8 cellular contexts compared by ENCODE assay signal in the genomic region with DNA sequence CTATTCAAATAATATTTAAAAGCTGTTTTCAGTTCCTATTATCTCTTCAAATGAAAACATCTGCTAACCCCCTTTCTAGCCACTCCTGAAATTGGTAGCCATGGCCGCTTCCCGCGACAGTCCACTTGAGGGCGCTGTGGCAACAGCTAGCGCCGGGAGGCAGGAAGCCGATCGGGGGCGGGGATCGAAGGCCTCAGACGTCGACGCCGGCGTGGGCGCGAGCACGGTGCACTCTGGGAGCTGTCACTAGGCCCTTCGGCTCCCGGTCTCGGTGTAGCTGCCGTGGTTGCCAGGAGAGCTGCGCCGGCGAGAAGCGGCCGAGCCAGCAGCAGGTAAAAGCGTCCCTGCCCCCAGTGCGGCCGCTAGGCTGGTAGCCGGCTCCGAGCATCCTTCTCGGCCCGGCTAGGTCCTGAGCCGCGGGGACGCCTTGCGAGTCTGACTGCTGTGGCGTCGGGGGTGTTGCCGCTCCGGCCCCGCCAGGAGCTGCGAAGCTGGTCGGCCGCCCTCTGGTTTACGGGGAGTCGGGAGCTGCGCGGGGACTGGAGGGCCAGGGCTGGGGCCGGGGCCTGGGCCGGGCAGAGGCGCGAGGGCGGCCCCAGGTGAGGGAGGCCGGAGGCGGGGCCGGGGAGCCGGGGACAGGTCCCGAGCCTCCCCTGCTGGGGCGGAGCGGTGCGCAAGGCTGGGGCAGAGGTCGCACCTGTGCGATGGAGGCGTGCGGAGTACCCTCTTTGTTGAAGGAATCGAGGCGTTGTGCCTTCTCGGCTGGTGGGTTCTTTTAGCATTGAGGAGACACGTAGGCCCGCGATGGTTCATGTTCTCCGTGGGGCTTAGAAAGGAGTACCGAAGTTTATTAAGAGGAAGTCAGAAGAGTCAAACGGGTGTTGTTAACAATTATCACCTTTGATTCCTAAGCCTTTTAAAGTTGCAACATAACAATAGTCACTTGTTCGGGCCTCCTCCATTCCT. TPM values are rescaled to one million over a fixed set of nuclear protein-coding genes. Genes with fewer than 3 reads are reported as not detected.
DNase-seq lines count a peak whose midpoint lies in the region; ATAC-seq and TF ChIP-seq lines count a peak whose summit lies in the region.

Gene DOP1A, plus strand, starts transcription at position 224 of the 966 bp plus-strand sequence. CDS start 29,307 bp downstream, outside the sequence.

- H3K9me3 ChIP-seq in fibroblast of lung (ENCODE audit: control insufficient read depth, insufficient read depth, low read depth, low read length): no peaks in the 10 kb centered on the region

- peaks cover 2% of the 10 kb centered on the region for H3K36me3 Mint-ChIP-seq in activated T-helper 2 cell treated with anti-CD3 and anti-CD28 coated beads, Interferon-gamma antibody, Interleukin-2, Interleukin-4, amounts not matched to agents 10 μg/mL and 5 μg/mL and 100 μg/mL, durations not matched to agents 14 hours and 24 hours and 36 hours (ENCODE audit: low read depth)
- H3K36me3 Mint-ChIP-seq in naive thymus-derived CD8-positive, alpha-beta T cell: peaks cover 0 to 9% (median 0%) of the 10 kb centered on the region in 3 donors

- CTCF ChIA-PET in RWPE1 (lab: Yijun Ruan, JAX): interaction anchor here (0.5 to 5.2 kb wide), 13 partner anchors 64 to 1596 kb away, joined by 3 to 32 read pairs (median 3); partner anchors contain the start of genes PGM3, PRSS35 and RWDD2A

- no peaks in the 10 kb centered on the region for H3K4me1 ChIP-seq in fibroblast of lung (ENCODE audit: control insufficient read depth, extremely low read depth, insufficient read depth, low read length)

- no peaks in the 10 kb centered on the region for H4K20me1 ChIP-seq in fibroblast of lung (ENCODE audit: control insufficient read depth, extremely low read depth, insufficient read depth, low read length)

- no peaks in the 10 kb centered on the region for H3K9me3 Mint-ChIP-seq in activated T-helper 2 cell treated with anti-CD3 and anti-CD28 coated beads, Interferon-gamma antibody, Interleukin-2, Interleukin-4, amounts not matched to agents 10 μg/mL and 5 μg/mL and 100 μg/mL, durations not matched to agents 14 hours and 24 hours and 36 hours
- H3K9me3 Mint-ChIP-seq in naive thymus-derived CD8-positive, alpha-beta T cell: no peaks in the 10 kb centered on the region

- TF ChIP-seq CTCF in LNCaP clone FGC (IDR thresholded peaks at IDR 0.05; ENCODE audit: control insufficient read depth, extremely low read depth, insufficient read depth) (peak; percentile 97), RWPE1 (conservative IDR thresholded peaks at IDR 0.05; ENCODE audit: low read depth) (peak; percentile 93), fibroblast of lung (conservative IDR thresholded peaks at IDR 0.05 in 1 of 2, IDR thresholded peaks at IDR 0.05 in 1 of 2; ENCODE audit: low read depth in 1 of 2, low read length in 2 of 2) (peak; percentile 95 to 97)

- POLR2A ChIA-PET in RWPE1 (lab: Yijun Ruan, JAX; ENCODE audit: low non-redundant PET): interaction anchor here (0.6 kb wide), 1 partner anchor 124 kb away, joined by 4 read pairs; no protein-coding TSS in a partner anchor
- POLR2A ChIA-PET in naive thymus-derived CD8-positive, alpha-beta T cell (lab: Charles Lee): interaction anchor here (1.7 to 2.1 kb wide), 3 partner anchors 126 to 1160 kb away, joined by 6 to 7 read pairs (median 7); partner anchors contain the start of genes CEP162, PGM3 and RWDD2A

- peaks cover 31% of the 10 kb centered on the region for H3K4me1 Mint-ChIP-seq in activated T-helper 2 cell treated with anti-CD3 and anti-CD28 coated beads, Interferon-gamma antibody, Interleukin-2, Interleukin-4, amounts not matched to agents 10 μg/mL and 5 μg/mL and 100 μg/mL, durations not matched to agents 14 hours and 24 hours and 36 hours (ENCODE audit: low read depth)
- H3K4me1 Mint-ChIP-seq in naive thymus-derived CD8-positive, alpha-beta T cell: peaks cover 17 to 63% (median 46%) of the 10 kb centered on the region in 4 donors

- intact Hi-C loops in activated T-helper 2 cell treated with anti-CD3 and anti-CD28 coated beads, Interferon-gamma antibody, Interleukin-2, Interleukin-4, amounts not matched to agents 10 μg/mL and 5 μg/mL and 100 μg/mL, durations not matched to agents 14 hours and 24 hours and 36 hours (cut with micrococcal nuclease): loop anchor here (1.0 to 10.0 kb wide), 7 partner anchors 126 to 1313 kb away; partner anchors contain the start of genes IBTK, PGM3, RWDD2A and TENT5A

- peaks cover 8% of the 10 kb centered on the region for H3K79me2 ChIP-seq in fibroblast of lung (ENCODE audit: control insufficient read depth, insufficient read depth, low read length)

- peak within 1 kb of the TSS; percentile 89 for H2AFZ ChIP-seq in fibroblast of lung (ENCODE audit: low read length)

- peak; percentile 86 to 89 for ATAC-seq in naive thymus-derived CD8-positive, alpha-beta T cell

- H3K27me3 ChIP-seq in fibroblast of lung (ENCODE audit: control insufficient read depth, insufficient read depth, low read length): no peaks in the 10 kb centered on the region

- no peaks in the 10 kb centered on the region for H3K36me3 ChIP-seq in fibroblast of lung (ENCODE audit: control insufficient read depth, insufficient read depth, low read length)

- H3K27ac Mint-ChIP-seq in activated T-helper 2 cell treated with anti-CD3 and anti-CD28 coated beads, Interferon-gamma antibody, Interleukin-2, Interleukin-4, amounts not matched to agents 10 μg/mL and 5 μg/mL and 100 μg/mL, durations not matched to agents 14 hours and 24 hours and 36 hours: peak within 1 kb of the TSS; percentile 65
- peak within 1 kb of the TSS; percentile 80 to 98 (median 96) for H3K27ac Mint-ChIP-seq in naive thymus-derived CD8-positive, alpha-beta T cell

- H3K4me2 ChIP-seq in fibroblast of lung (ENCODE audit: extremely low read depth, insufficient read depth, low read length): peak within 1 kb of the TSS; percentile 64

- peak within 1 kb of the TSS; percentile 86 for H3K4me3 Mint-ChIP-seq in activated T-helper 2 cell treated with anti-CD3 and anti-CD28 coated beads, Interferon-gamma antibody, Interleukin-2, Interleukin-4, amounts not matched to agents 10 μg/mL and 5 μg/mL and 100 μg/mL, durations not matched to agents 14 hours and 24 hours and 36 hours (ENCODE audit: low read depth)
- peak within 1 kb of the TSS; percentile 89 to 95 (median 93) for H3K4me3 Mint-ChIP-seq in naive thymus-derived CD8-positive, alpha-beta T cell

- H3K27me3 Mint-ChIP-seq in activated T-helper 2 cell treated with anti-CD3 and anti-CD28 coated beads, Interferon-gamma antibody, Interleukin-2, Interleukin-4, amounts not matched to agents 10 μg/mL and 5 μg/mL and 100 μg/mL, durations not matched to agents 14 hours and 24 hours and 36 hours (ENCODE audit: low read depth): no peaks in the 10 kb centered on the region
- no peaks in the 10 kb centered on the region for H3K27me3 Mint-ChIP-seq in naive thymus-derived CD8-positive, alpha-beta T cell

- H3K9ac ChIP-seq in fibroblast of lung (ENCODE audit: insufficient read depth, low read length): peak within 1 kb of the TSS; percentile 78

- peak within 1 kb of the TSS; percentile 88 for H3K27ac ChIP-seq in RWPE1
- H3K27ac ChIP-seq in fibroblast of lung (ENCODE audit: insufficient read depth, low read length): peak within 1 kb of the TSS; percentile 62

- DNase-seq in ELR (ENCODE audit: low read depth): peak; percentile 95
- peak; percentile 83 for DNase-seq in H4 (ENCODE audit: low spot score)
- DNase-seq in LNCaP clone FGC (ENCODE audit: low read depth): peak; percentile 75
- peak; percentile 85 for DNase-seq in RWPE1 (ENCODE audit: low spot score)
- DNase-seq in activated T-helper 2 cell treated with anti-CD3 and anti-CD28 coated beads, Interferon-gamma antibody, Interleukin-2, Interleukin-4, amounts not matched to agents 10 μg/mL and 5 μg/mL and 100 μg/mL, durations not matched to agents 14 hours and 24 hours and 36 hours (ENCODE audit: low spot score): peak; percentile 92
- peak; percentile 90 to 92 for DNase-seq in fibroblast of lung (ENCODE audit: low read depth in 2 of 2)
- peak; percentile 91 to 97 (median 95) for DNase-seq in naive thymus-derived CD8-positive, alpha-beta T cell
- DNase-seq in stimulated activated naive CD4-positive, alpha-beta T cell (lab: John Stamatoyannopoulos, UW): peak; percentile 89 to 94 (median 92)

- H3K4me3 ChIP-seq in LNCaP clone FGC (ENCODE audit: low read depth, low read length): peak within 1 kb of the TSS; percentile 77
- peak within 1 kb of the TSS; percentile 69 to 88 (median 85) for H3K4me3 ChIP-seq in fibroblast of lung (replicated peaks in 1 of 4; ENCODE audit: control extremely low read depth in 1 of 4, insufficient read depth in 1 of 4, low read depth in 3 of 4, low read length in 4 of 4)

RNA-seq across cellular contexts. Expression of gene DOP1A, which starts in this region (rescaled TPM):
- total RNA-seq in H4 (2014; rRNA removed; shearing (Covaris generic)): 5.3 and 14.5 TPM in 2 replicates
- 6.5 and 7.5 TPM in 2 replicates for total RNA-seq in activated T-helper 2 cell treated with anti-CD3 and anti-CD28 coated beads, Interferon-gamma antibody, Interleukin-2, Interleukin-4, amounts not matched to agents 10 μg/mL and 5 μg/mL and 100 μg/mL, durations not matched to agents 14 hours and 24 hours and 36 hours
- total RNA-seq in fibroblast of lung: 24.7 and 33.7 TPM in 2 replicates
- polyA plus RNA-seq in fibroblast of lung: 8.7 and 13.2 TPM in 2 replicates
- 5.1 and 6.9 TPM in 2 replicates for polyA plus RNA-seq in fibroblast of lung (2012)
- 9.2 and 10.0 TPM in 2 replicates for polyA minus RNA-seq in fibroblast of lung (ENCODE audit: low replicate concordance)
- total RNA-seq in naive thymus-derived CD8-positive, alpha-beta T cell: 10 to 100 TPM; 33.6 to 33.8 TPM
- polyA plus RNA-seq in naive thymus-derived CD8-positive, alpha-beta T cell: 1 to 10 TPM; 2.2 to 4.4 (median 2.9) TPM

Comparison
In these comparisons a context has a peak if more than half of its experiments do, and no peak if none do; other contexts are left out.
1. Peak in every context shown above with its lines: DNase-seq, ATAC-seq, H3K4me3 ChIP-seq and H3K27ac ChIP-seq.